In the genomic region with DNA sequence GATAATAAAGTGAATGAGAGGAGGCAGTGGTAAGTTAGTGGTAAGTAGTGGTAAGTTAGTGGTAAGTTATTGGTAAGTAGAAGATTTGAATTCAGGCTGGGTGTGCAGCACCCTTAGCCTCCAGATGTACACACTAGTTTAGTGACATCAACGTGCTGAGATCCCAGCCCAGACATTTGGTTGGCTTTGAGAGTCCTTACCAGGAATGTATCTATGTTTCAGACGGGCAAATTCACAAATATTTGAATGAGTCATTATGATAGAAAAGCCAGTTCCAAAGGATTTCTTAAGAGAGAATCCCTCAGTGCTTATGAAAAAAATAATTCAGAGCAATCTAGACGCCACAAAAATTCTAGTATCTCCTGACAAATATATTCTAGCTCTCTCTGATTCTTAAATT, we compare ENCODE assay signal across 18 cellular contexts.
DNase-seq lines count a peak whose midpoint lies in the region; ATAC-seq, FAIRE-seq and TF ChIP-seq lines count a peak whose summit lies in the region.
"Had no signal": no experiment of that assay in that cellular context is flagged by ENCODE, and none has a peak within 500 bp of the region (broad histone marks: within the 10 kb centered on the region; RNA-seq: fewer than 3 reads in every experiment).

No MANE protein-coding gene starts in this region.

- H3K4me1 ChIP-seq in breast epithelium (no peaks in the 10 kb centered on the region), foreskin keratinocyte (peaks cover 3% of the 10 kb centered on the region)
- H3K4me1 ChIP-seq: SJCRH30 had no signal

- TF ChIP-seq CTCF in MCF 10A (IDR thresholded peaks at IDR 0.05; ENCODE audit: unreplicated experiment): no peak
- no peak for TF ChIP-seq CTCF in breast epithelium (IDR thresholded peaks at IDR 0.05)
- TF ChIP-seq CTCF in astrocyte of the cerebellum (IDR thresholded peaks at IDR 0.05; ENCODE audit: low read depth, low read length, missing control alignments): no peak
- TF ChIP-seq CTCF in foreskin keratinocyte (conservative IDR thresholded peaks at IDR 0.05): no peak
- TF ChIP-seq CTCF in GM20000 (IDR thresholded peaks at IDR 0.05; ENCODE audit: extremely low read depth, missing control alignments): no peak

- in situ Hi-C loops in astrocyte of the cerebellum (cut with HindIII; ENCODE audit: low sequenced_read_pairs): no loop called here

- BruUV-seq in MCF 10A (replicated peaks; lab: Mats Ljungman, UMichigan): no TSS peak

- H3K36me3 Mint-ChIP-seq in MCF 10A (ENCODE audit: insufficient read depth, unreplicated experiment): no peaks in the 10 kb centered on the region
- H3K36me3 Mint-ChIP-seq: type B pancreatic cell had no signal

- H3K4me1 Mint-ChIP-seq in MCF 10A (ENCODE audit: insufficient read depth, unreplicated experiment): peaks cover 13% of the 10 kb centered on the region

- POLR2A ChIA-PET in MCF 10A (lab: Yijun Ruan, JAX): no interaction called here

- no peaks in the 10 kb centered on the region for H3K27me3 Mint-ChIP-seq in MCF 10A (ENCODE audit: insufficient read depth, unreplicated experiment)
- H3K27me3 Mint-ChIP-seq: type B pancreatic cell had no signal

- no peaks in the 10 kb centered on the region for H3K36me3 ChIP-seq in breast epithelium
- H3K36me3 ChIP-seq: SJCRH30 had no signal

- peaks cover 8% of the 10 kb centered on the region for H3K9me3 Mint-ChIP-seq in MCF 10A (ENCODE audit: unreplicated experiment)

- peak; percentile 50 for ATAC-seq in foreskin keratinocyte
- ATAC-seq: left lobe of liver had no signal

- TF ChIP-seq POLR2A in breast epithelium (IDR thresholded peaks at IDR 0.05): no peak

- FAIRE-seq in urothelium cell line (lab: Jason Lieb, UNC): no peak

- no peaks in the 10 kb centered on the region for H3K9me3 ChIP-seq in breast epithelium
- H3K9me3 ChIP-seq: SJCRH30 had no signal

- no peak overlapping the region for H3K27ac ChIP-seq in breast epithelium
- H3K27ac ChIP-seq in foreskin keratinocyte: no peak overlapping the region
- H3K27ac ChIP-seq: 22Rv1, SJCRH30 had no signal

- peak overlapping the region; percentile 17 for H3K27ac Mint-ChIP-seq in MCF 10A (ENCODE audit: low read depth, unreplicated experiment)
- H3K27ac Mint-ChIP-seq: nephron, type B pancreatic cell had no signal

- CTCF ChIA-PET in MCF 10A (lab: Yijun Ruan, JAX): no interaction called here

- DNase-seq in MCF 10A (ENCODE audit: unreplicated experiment) (peak; percentile 68), breast epithelium (ENCODE audit: low spot score in 2 of 2) (no peak), astrocyte of the cerebellum (ENCODE audit: low read depth) (peak; percentile 62), foreskin keratinocyte (peak; percentile 45 to 70), urothelium cell line (ENCODE audit: low spot score) (peak; percentile 35), iPS-NIHi11 (ENCODE audit: low spot score) (no peak), AML-193 (lab: John Stamatoyannopoulos, UW) (no peak), GM20000 (ENCODE audit: low spot score) (no peak)
- DNase-seq: activated CD8-positive, alpha-beta memory T cell treated with anti-CD3 and anti-CD28 coated beads for 24 hours; cortex of kidney; DND-41; head of caudate nucleus; NCI-H146; SJCRH30 had no signal

- H3K27me3 ChIP-seq in breast epithelium: no peaks in the 10 kb centered on the region
- no peaks in the 10 kb centered on the region for H3K27me3 ChIP-seq in foreskin keratinocyte
- H3K27me3 ChIP-seq: SJCRH30 had no signal

- no peak overlapping the region for H3K4me3 ChIP-seq in breast epithelium
- H3K4me3 ChIP-seq in astrocyte of the cerebellum (ENCODE audit: low read depth, low read length): no peak overlapping the region
- H3K4me3 ChIP-seq: SJCRH30 had no signal

- intact Hi-C loops in MCF 10A (cut with micrococcal nuclease) (no loop called here), breast epithelium (cut with DNase I; ENCODE audit: low total_unique reads) (no loop called here)

- no peak overlapping the region for H3K4me3 Mint-ChIP-seq in MCF 10A (ENCODE audit: unreplicated experiment)
- H3K4me3 Mint-ChIP-seq: nephron, type B pancreatic cell had no signal

Comparison
In these comparisons a context has a peak if more than half of its experiments do, and no peak if none do; other contexts are left out.
1. DNase-seq: peak in MCF 10A (single experiment), astrocyte of the cerebellum (single experiment), foreskin keratinocyte (2 of 2) and urothelium cell line (single experiment); none in breast epithelium (0 of 2), iPS-NIHi11 (single experiment), AML-193 (0 of 2) and GM20000 (single experiment).